Comparison of ENCODE assay signal across 1 cellular context in genomic region chr12:113467154-113467513, GRCh38.
A peak's percentile ranks its signal among the peaks of the same experiment; 100 is the strongest.
TF ChIP-seq lines count a peak whose summit lies in the region.

No MANE protein-coding gene starts in this region.

TF ChIP-seq in H1, 55 proteins besides CTCF, POLR2A, EP300 and RAD21:
- TF ChIP-seq HDAC6 (IDR thresholded peaks at IDR 0.05; ENCODE audit: low read depth, low read length) (no peak), RBBP5 (IDR thresholded peaks at IDR 0.05; ENCODE audit: borderline replicate concordance, low read depth, low read length) (no peak), SRF (IDR thresholded peaks at IDR 0.05; ENCODE audit: low read depth, low read length) (no peak), CHD2 (IDR thresholded peaks at IDR 0.05; ENCODE audit: low read length) (no peak), KDM4A (IDR thresholded peaks at IDR 0.05; ENCODE audit: low read depth, low read length, severe bottlenecking) (peak; percentile 19), SUZ12 (IDR thresholded peaks at IDR 0.05; ENCODE audit: low read length) (peak; percentile 56; the same call in 1 of the 2 replicates), EZH2 (IDR thresholded peaks at IDR 0.05; ENCODE audit: low read depth, low read length, severe bottlenecking) (no peak), TEAD4 (IDR thresholded peaks at IDR 0.05; ENCODE audit: low read depth, low read length) (no peak), EGR1 (IDR thresholded peaks at IDR 0.05; ENCODE audit: borderline replicate concordance, low read depth, low read length) (no peak), NRF1 (IDR thresholded peaks at IDR 0.05; ENCODE audit: low read depth, low read length) (peak; percentile 55)
